Comparison of ENCODE assay signal across 1 cellular context in genomic region chr5:100852988-100853449, GRCh38.
TF ChIP-seq lines count a peak whose summit lies in the region.

No MANE protein-coding gene starts in this region.

TF ChIP-seq in WTC11, 78 proteins besides CTCF, POLR2A, EP300 and RAD21 (continued from another document):
- no peak for TF ChIP-seq ERG (CRISPR knock-in tag; IDR thresholded peaks at IDR 0.05)
